5 cellular contexts compared by ENCODE assay signal in the genomic region with DNA sequence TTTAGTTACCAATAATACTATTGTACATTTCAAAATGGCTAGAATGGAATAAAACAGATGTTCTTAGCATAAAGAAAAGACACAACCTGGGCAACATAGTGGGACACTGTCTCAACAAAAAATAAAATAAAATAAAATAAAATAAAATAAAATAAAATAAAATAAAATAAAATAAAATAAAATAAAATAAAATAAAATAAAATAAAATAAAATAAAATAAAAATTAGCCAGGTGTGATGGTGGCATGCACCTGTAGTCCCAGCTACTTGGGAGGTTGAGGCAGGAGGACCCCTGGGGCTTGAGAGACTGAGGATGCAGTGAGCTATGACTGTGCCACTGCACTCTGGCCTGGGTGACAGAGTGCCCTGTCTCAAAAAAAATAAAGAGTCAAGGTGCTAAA. TPM values are rescaled to one million over a fixed set of nuclear protein-coding genes. Genes with fewer than 3 reads are reported as not detected.
"Had no signal": no experiment of that assay in that cellular context is flagged by ENCODE, and none has a peak within 500 bp of the region (broad histone marks: within the 10 kb centered on the region; RNA-seq: fewer than 3 reads in every experiment).

No MANE protein-coding gene starts in this region.

RNA-seq across cellular contexts. Expression of gene NOS1, which starts 37.1 kb away (rescaled TPM):
- total RNA-seq: OCI-LY7, PC-9, RPMI7951, SJSA1, SK-MEL-5 had no signal
